Comparison of ENCODE assay signal across 22 cellular contexts in genomic region chr5:158519433-158520025, GRCh38.
A peak's percentile ranks its signal among the peaks of the same experiment; 100 is the strongest.
DNase-seq lines count a peak whose midpoint lies in the region; ATAC-seq, FAIRE-seq and TF ChIP-seq lines count a peak whose summit lies in the region.
"Had no signal": no experiment of that assay in that cellular context is flagged by ENCODE, and none has a peak within 500 bp of the region (broad histone marks: within the 10 kb centered on the region; RNA-seq: fewer than 3 reads in every experiment).

No MANE protein-coding gene starts in this region.

- peak; percentile 66 for FAIRE-seq in bronchial epithelial cell (lab: Jason Lieb, UNC)
- FAIRE-seq: GM19239, H1 had no signal

- H3K36me3 ChIP-seq in BLaER1 (no peaks in the 10 kb centered on the region), bronchial epithelial cell (ENCODE audit: control insufficient read depth, insufficient read depth, low read length) (no peaks in the 10 kb centered on the region), gastroesophageal sphincter (no peaks in the 10 kb centered on the region)
- H3K36me3 ChIP-seq: BE2C, MG63, SJCRH30 had no signal

- no peaks in the 10 kb centered on the region for H4K20me1 ChIP-seq in BLaER1

- ATAC-seq in gastroesophageal sphincter, result peak; percentile 63
- peak; percentile 7 for ATAC-seq in sciatic nerve
- no peak for ATAC-seq in HG03175 (IDR thresholded peaks at IDR 0.05; ENCODE audit: unreplicated experiment)
- ATAC-seq in GM18873 (IDR thresholded peaks at IDR 0.05; ENCODE audit: low FRiP score, unreplicated experiment), result no peak
- ATAC-seq: CD8-positive, alpha-beta T cell; Panc1 had no signal

- TF ChIP-seq CTCF in bronchial epithelial cell (IDR thresholded peaks at IDR 0.05; ENCODE audit: insufficient read depth, low read length, severe bottlenecking) (no peak), gastroesophageal sphincter (IDR thresholded peaks at IDR 0.05) (no peak)

- no peaks in the 10 kb centered on the region for H3K27me3 ChIP-seq in BLaER1
- no peaks in the 10 kb centered on the region for H3K27me3 ChIP-seq in bronchial epithelial cell (ENCODE audit: control insufficient read depth, insufficient read depth, low read length)
- no peaks in the 10 kb centered on the region for H3K27me3 ChIP-seq in gastroesophageal sphincter
- H3K27me3 ChIP-seq: BE2C, MG63, SJCRH30 had no signal

- peak overlapping the region; percentile 94 for H3K27ac ChIP-seq in BLaER1
- H3K27ac ChIP-seq in gastroesophageal sphincter, result no peak overlapping the region
- H3K27ac ChIP-seq: SJCRH30 had no signal

- TF ChIP-seq POLR2A in gastroesophageal sphincter (IDR thresholded peaks at IDR 0.05), result no peak

- DNase-seq in bronchial epithelial cell (ENCODE audit: low read depth) (no peak), sciatic nerve (ENCODE audit: low spot score) (no peak), NCI-H524 (lab: John Stamatoyannopoulos, UW) (no peak)
- DNase-seq: BE2C; Calu3; CD8-positive, alpha-beta T cell; GF-D8; Karpas-422; MG63; NCI-H1048; NCI-H1436 treated with DMSO at 0.1 percent for 48 hours; NCI-H2029; NCI-H345; NCI-H69; SJCRH30 had no signal

- H3K9ac ChIP-seq in BLaER1, result no peak overlapping the region

- H3K9me3 ChIP-seq in BLaER1, result peaks cover 56% of the 10 kb centered on the region
- H3K9me3 ChIP-seq in gastroesophageal sphincter, result no peaks in the 10 kb centered on the region
- H3K9me3 ChIP-seq: BE2C, MG63, SJCRH30 had no signal

- H3K4me1 ChIP-seq in BLaER1 (peaks cover 58% of the 10 kb centered on the region), gastroesophageal sphincter (peaks cover 0 to 8% (median 0%) of the 10 kb centered on the region in 3 donors)
- H3K4me1 ChIP-seq: BE2C, SJCRH30 had no signal

- intact Hi-C loops in sciatic nerve (cut with DNase I), result no loop called here

- H3K4me3 ChIP-seq in BLaER1 (no peak overlapping the region; the same call in 1 of the 2 replicates), bronchial epithelial cell (ENCODE audit: low read depth, low read length) (no peak overlapping the region), gastroesophageal sphincter (no peak overlapping the region)
- H3K4me3 ChIP-seq: MG63, SJCRH30 had no signal

- 65 to 77% methylated on average over 3 of the region's 3 CpGs for WGBS in gastroesophageal sphincter (ENCODE audit: low coverage in 1 of 2), 2 donors

- TF ChIP-seq EP300 in gastroesophageal sphincter (IDR thresholded peaks at IDR 0.05), result no peak

- peak overlapping the region; percentile 51 for H3K4me2 ChIP-seq in BLaER1

Comparison
In these comparisons a context has a peak if more than half of its experiments do, and no peak if none do; other contexts are left out.
1. ATAC-seq: peak in gastroesophageal sphincter (single experiment) and sciatic nerve (single experiment); none in HG03175 (single experiment) and GM18873 (single experiment).